6 cellular contexts compared by ENCODE assay signal in genomic region chr14:24243336-24243836, GRCh38. TPM values are rescaled to one million over a fixed set of nuclear protein-coding genes. Genes with fewer than 3 reads are reported as not detected.
DNase-seq lines count a peak whose midpoint lies in the region; ATAC-seq, FAIRE-seq and TF ChIP-seq lines count a peak whose summit lies in the region.

No MANE protein-coding gene starts in this region.

- no peaks in the 10 kb centered on the region for H3K9me3 ChIP-seq in neuron (ENCODE audit: low read length)

- no peak for TF ChIP-seq CTCF in LNCaP clone FGC (IDR thresholded peaks at IDR 0.05; ENCODE audit: control insufficient read depth, extremely low read depth, insufficient read depth)
- TF ChIP-seq CTCF in bronchial epithelial cell (IDR thresholded peaks at IDR 0.05; ENCODE audit: insufficient read depth, low read length, severe bottlenecking) = no peak

- peaks cover 12% of the 10 kb centered on the region for H3K36me3 ChIP-seq in bronchial epithelial cell (ENCODE audit: control insufficient read depth, insufficient read depth, low read length)
- H3K36me3 ChIP-seq in neuron (ENCODE audit: insufficient read depth, low read length) = peaks cover 27% of the 10 kb centered on the region

- H3K4me3 ChIP-seq in LNCaP clone FGC (ENCODE audit: low read depth, low read length) (peak overlapping the region; percentile 86), bronchial epithelial cell (ENCODE audit: low read depth, low read length) (peak overlapping the region; percentile 81), neuron (ENCODE audit: low read length) (peak overlapping the region; percentile 85)

- no peak for FAIRE-seq in bronchial epithelial cell (lab: Jason Lieb, UNC)

- no peak for ATAC-seq in HG03280 (IDR thresholded peaks at IDR 0.05; ENCODE audit: unreplicated experiment)
- ATAC-seq in HG03571 (IDR thresholded peaks at IDR 0.05; ENCODE audit: unreplicated experiment) = no peak

- H3K27me3 ChIP-seq in bronchial epithelial cell (ENCODE audit: control insufficient read depth, insufficient read depth, low read length) = no peaks in the 10 kb centered on the region
- no peaks in the 10 kb centered on the region for H3K27me3 ChIP-seq in neuron (ENCODE audit: insufficient read depth, low read length)

- peak; percentile 20 for DNase-seq in A172 (ENCODE audit: low spot score)
- no peak for DNase-seq in LNCaP clone FGC (ENCODE audit: low read depth)
- DNase-seq in bronchial epithelial cell (ENCODE audit: low read depth) = peak; percentile 19

- H2AFZ ChIP-seq in neuron (ENCODE audit: low read depth, low read length) = peak overlapping the region; percentile 86

- peaks cover 22% of the 10 kb centered on the region for H3K4me1 ChIP-seq in neuron (ENCODE audit: insufficient read depth, low read length)

RNA-seq across cellular contexts. Expression of gene TINF2, which starts 1.0 kb away (rescaled TPM):
- 36.1 and 44.5 TPM in 2 replicates for total RNA-seq in A172 (2014; rRNA removed; shearing (Covaris generic))
- total RNA-seq in bronchial epithelial cell = 48.7 and 91.9 TPM in 2 replicates

RNA-seq across cellular contexts. Expression of gene GMPR2, which starts 10.7 kb away (rescaled TPM):
- total RNA-seq in A172 (2014; rRNA removed; shearing (Covaris generic)) = 49.3 and 52.7 TPM in 2 replicates
- total RNA-seq in bronchial epithelial cell = 80.6 and 98.7 TPM in 2 replicates

RNA-seq across cellular contexts. Expression of gene NEDD8, which starts 11.2 kb away (rescaled TPM):
- total RNA-seq in A172 (2014; rRNA removed; shearing (Covaris generic)) = 201 and 286 TPM in 2 replicates
- 131 and 330 TPM in 2 replicates for total RNA-seq in bronchial epithelial cell

RNA-seq across cellular contexts. Expression of gene TGM1, which starts 19.6 kb away (rescaled TPM):
- total RNA-seq in A172 (2014; rRNA removed; shearing (Covaris generic)) = 0.64 and 3.3 TPM in 2 replicates
- 88.7 and 382 TPM in 2 replicates for total RNA-seq in bronchial epithelial cell

RNA-seq across cellular contexts. Expression of gene MDP1, which starts 27.5 kb away (rescaled TPM):
- total RNA-seq in A172 (2014; rRNA removed; shearing (Covaris generic)) = 6.4 and 20.2 TPM in 2 replicates
- 13.4 and 21.1 TPM in 2 replicates for total RNA-seq in bronchial epithelial cell
